Comparison of ENCODE assay signal across 11 cellular contexts in the genomic region with DNA sequence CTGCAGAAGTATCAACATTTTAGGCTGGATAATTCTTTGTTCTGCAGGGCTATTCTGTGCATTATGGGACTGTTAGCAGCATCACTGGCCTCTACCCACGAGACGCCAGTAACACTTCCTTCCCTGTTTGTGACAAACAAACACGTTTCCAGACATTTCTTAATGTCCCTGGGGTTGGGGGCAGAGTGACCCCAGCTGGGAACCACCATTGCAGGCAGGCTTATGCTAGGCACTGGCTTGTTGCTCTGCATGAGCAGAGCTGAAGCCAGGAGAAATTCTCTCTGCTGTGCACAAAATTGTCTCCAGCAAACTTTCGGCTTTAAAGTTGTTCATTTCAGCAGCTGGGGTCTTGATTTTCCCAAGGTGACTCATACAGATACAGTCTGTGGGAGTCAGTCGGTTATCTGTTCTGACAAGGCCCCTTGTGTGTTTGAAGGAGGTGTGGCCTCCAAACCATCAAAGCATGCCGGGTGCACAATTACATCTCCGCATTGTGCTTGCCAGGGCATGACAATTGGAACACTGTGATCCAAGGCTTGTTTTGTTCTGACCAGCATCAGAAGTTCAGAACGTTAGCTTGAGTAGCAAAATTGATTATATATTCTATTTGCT.
A peak's percentile ranks its signal among the peaks of the same experiment; 100 is the strongest.
DNase-seq lines count a peak whose midpoint lies in the region; ATAC-seq and TF ChIP-seq lines count a peak whose summit lies in the region.
"Had no signal": no experiment of that assay in that cellular context is flagged by ENCODE, and none has a peak within 500 bp of the region (broad histone marks: within the 10 kb centered on the region; RNA-seq: fewer than 3 reads in every experiment).

No MANE protein-coding gene starts in this region.

- H3K4me3 ChIP-seq in choroid plexus epithelial cell (ENCODE audit: low read depth, low read length) (no peak overlapping the region), PC-3 (ENCODE audit: low read length) (no peak overlapping the region)

- intact Hi-C loops in PC-3 (cut with micrococcal nuclease): no loop called here

- no peaks in the 10 kb centered on the region for H3K9me2 ChIP-seq in PC-3 (replicated peaks; ENCODE audit: low read length)

- POLR2A ChIA-PET in PC-3 (lab: Charles Lee; ENCODE audit: unreplicated experiment): no interaction called here

- no peaks in the 10 kb centered on the region for H4K20me1 ChIP-seq in PC-3 (ENCODE audit: low read length)

- no peak overlapping the region for H2AFZ ChIP-seq in PC-3 (ENCODE audit: low read length)

- ATAC-seq in GM18499 (IDR thresholded peaks at IDR 0.05; ENCODE audit: insufficient read depth, unreplicated experiment) (peak; percentile 67), HG03060 (IDR thresholded peaks at IDR 0.05; ENCODE audit: low read depth, unreplicated experiment) (peak; percentile 76), PC-3 (no peak)

- H3F3A ChIP-seq in PC-3 (ENCODE audit: low read length, unreplicated experiment): no peaks in the 10 kb centered on the region

- H3K9ac ChIP-seq in PC-3 (ENCODE audit: low read length): no peak overlapping the region

- CTCF ChIA-PET in PC-3 (lab: Charles Lee): no interaction called here

- H3K27ac ChIP-seq in PC-3 (ENCODE audit: low read length): no peak overlapping the region

- DNase-seq in choroid plexus epithelial cell (ENCODE audit: low read depth) (peak; percentile 20), midbrain (lab: John Stamatoyannopoulos, UW) (peak; percentile 87), NCI-H1694 (lab: John Stamatoyannopoulos, UW) (no peak), PC-3 (no peak), NCI-H345 (lab: John Stamatoyannopoulos, UW) (no peak)
- no peak for DNase-seq in activated CD4-positive, alpha-beta T cell treated with anti-CD3 and anti-CD28 coated beads, Interleukin-2, amount 50 U/mL, for 4 hours
- DNase-seq: activated T-cell treated with anti-CD3 and anti-CD28 coated beads, Interleukin-2, amount 50 U/mL, for 1 hour; naive B cell; NCI-H1436 treated with DMSO at 0.1 percent for 48 hours had no signal

- no peaks in the 10 kb centered on the region for H3K27me3 ChIP-seq in PC-3 (ENCODE audit: low read length)

- H3K36me3 ChIP-seq in PC-3 (ENCODE audit: low read depth, low read length): no peaks in the 10 kb centered on the region

- H3K4me1 ChIP-seq in PC-3 (ENCODE audit: insufficient read depth, low read length): no peaks in the 10 kb centered on the region

- no peak overlapping the region for H3K4me2 ChIP-seq in PC-3 (ENCODE audit: low read length)

- H3K9me3 ChIP-seq in PC-3 (ENCODE audit: low read length): no peaks in the 10 kb centered on the region

- TF ChIP-seq CTCF in choroid plexus epithelial cell (conservative IDR thresholded peaks at IDR 0.05; ENCODE audit: low read depth, low read length) (no peak), PC-3 (conservative IDR thresholded peaks at IDR 0.05; ENCODE audit: low read depth, low read length) (no peak)

- no peaks in the 10 kb centered on the region for H3K79me2 ChIP-seq in PC-3 (ENCODE audit: low read length)

- no TSS peak for BruUV-seq in PC-3 (replicated peaks; lab: Mats Ljungman, UMichigan)

Comparison
In these comparisons a context has a peak if more than half of its experiments do, and no peak if none do; other contexts are left out.
1. DNase-seq: peak in choroid plexus epithelial cell (single experiment) and midbrain (single experiment); none in NCI-H1694 (single experiment), activated CD4-positive, alpha-beta T cell treated with anti-CD3 and anti-CD28 coated beads, Interleukin-2, amount 50 U/mL, for 4 hours (0 of 2), PC-3 (single experiment) and NCI-H345 (single experiment).